In the genomic region with DNA sequence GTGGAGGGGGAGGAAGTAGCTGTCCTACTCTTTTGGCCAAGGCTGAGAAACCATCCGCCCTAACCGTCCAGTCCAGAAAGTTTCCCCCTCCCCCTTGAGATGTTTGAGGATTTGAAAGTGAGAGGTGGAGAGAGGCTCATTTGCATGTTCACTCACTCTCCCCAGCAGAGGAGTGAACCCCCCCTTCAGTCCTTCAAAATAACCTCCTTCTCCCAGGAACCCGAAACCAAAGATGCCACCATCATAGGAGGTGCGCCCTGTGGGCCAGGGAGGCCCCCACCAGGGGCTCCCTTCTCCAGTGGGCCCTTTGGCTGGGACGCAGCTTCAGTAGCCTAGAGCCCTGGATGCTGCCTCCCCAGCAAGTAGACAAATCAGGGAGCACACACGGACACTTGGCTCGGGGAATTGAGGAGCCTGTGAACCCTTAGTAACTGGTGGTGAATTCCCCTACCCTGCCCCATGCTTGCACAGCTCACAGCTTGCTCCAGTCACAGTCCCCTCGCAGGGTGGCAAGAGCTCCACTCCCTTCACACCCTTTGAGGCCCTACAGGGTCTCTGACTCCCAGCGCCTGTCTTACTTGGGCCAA, we compare ENCODE assay signal across 9 cellular contexts. TPM values are rescaled to one million over a fixed set of nuclear protein-coding genes. Genes with fewer than 3 reads are reported as not detected.
DNase-seq lines count a peak whose midpoint lies in the region; ATAC-seq and TF ChIP-seq lines count a peak whose summit lies in the region.
"Had no signal": no experiment of that assay in that cellular context is flagged by ENCODE, and none has a peak within 500 bp of the region (broad histone marks: within the 10 kb centered on the region; RNA-seq: fewer than 3 reads in every experiment).

No MANE protein-coding gene starts in this region.

- CTCF ChIA-PET in activated B cell treated with CpG ODN at 0.5 μM for 24 hours (lab: Charles Lee), result interaction anchor here (1.4 to 1.6 kb wide), 2 partner anchors 25 to 36 kb away, joined by 3 to 15 read pairs; no protein-coding TSS in a partner anchor

- H3K4me1 ChIP-seq in heart left ventricle, result peaks cover 0 to 88% (median 15%) of the 10 kb centered on the region in 12 donors
- H3K4me1 ChIP-seq in thymus (ENCODE audit: control insufficient read depth, insufficient read depth, low read length), result peaks cover 30% of the 10 kb centered on the region
- peaks cover 0 to 37% of the 10 kb centered on the region in 2 donors for H3K4me1 ChIP-seq in right atrium auricular region

- peaks cover 4% of the 10 kb centered on the region for H3K36me3 Mint-ChIP-seq in activated B cell treated with CpG ODN at 0.5 μM for 24 hours (ENCODE audit: low read depth)

- H3K4me1 Mint-ChIP-seq in activated B cell treated with CpG ODN at 0.5 μM for 24 hours, result peaks cover 75% of the 10 kb centered on the region

- no peak for TF ChIP-seq POLR2A in heart left ventricle (IDR thresholded peaks at IDR 0.05)

- DNase-seq in heart left ventricle, result peak in 1 of 5 donors; percentile 18
- no peak for DNase-seq in left ventricle myocardium superior
- DNase-seq in activated B cell treated with CpG ODN at 0.5 μM for 24 hours, result no peak
- DNase-seq in NCI-H524 (lab: John Stamatoyannopoulos, UW), result no peak
- no peak for DNase-seq in right atrium auricular region (ENCODE audit: low spot score)
- DNase-seq in HuH-7 (ENCODE audit: low spot score), result no peak
- DNase-seq: COR-L47 had no signal

- no peaks in the 10 kb centered on the region for H3K27me3 Mint-ChIP-seq in activated B cell treated with CpG ODN at 0.5 μM for 24 hours

- H3K27ac Mint-ChIP-seq in activated B cell treated with CpG ODN at 0.5 μM for 24 hours, result peak overlapping the region; percentile 89

- no peaks in the 10 kb centered on the region for H3K27me3 ChIP-seq in heart left ventricle
- no peaks in the 10 kb centered on the region for H3K27me3 ChIP-seq in thymus (ENCODE audit: control insufficient read depth, insufficient read depth)
- H3K27me3 ChIP-seq in right atrium auricular region, result no peaks in the 10 kb centered on the region

- no peak for ATAC-seq in heart left ventricle
- no peak for ATAC-seq in left ventricle myocardium superior
- ATAC-seq in HG02973 (IDR thresholded peaks at IDR 0.05; ENCODE audit: unreplicated experiment), result peak; percentile 42
- peak; percentile 40 for ATAC-seq in activated B cell treated with CpG ODN at 0.5 μM for 24 hours (ENCODE audit: low read depth)

- TF ChIP-seq CTCF in heart left ventricle (IDR thresholded peaks at IDR 0.05) (no peak), activated B cell treated with CpG ODN at 0.5 μM for 24 hours (IDR thresholded peaks at IDR 0.05) (no peak), right atrium auricular region (IDR thresholded peaks at IDR 0.05) (no peak)

- no peaks in the 10 kb centered on the region for H3K36me3 ChIP-seq in heart left ventricle
- H3K36me3 ChIP-seq in thymus (ENCODE audit: control insufficient read depth, insufficient read depth), result peaks cover 4% of the 10 kb centered on the region
- no peaks in the 10 kb centered on the region for H3K36me3 ChIP-seq in right atrium auricular region

- POLR2A ChIA-PET in activated B cell treated with CpG ODN at 0.5 μM for 24 hours (lab: Charles Lee), result interaction anchor here (0.5 to 4.4 kb wide), 12 partner anchors 8 to 153 kb away, joined by 3 to 37 read pairs (median 5); a partner anchor contains a TSS

- H3K9me3 ChIP-seq in heart left ventricle (no peaks in the 10 kb centered on the region), thymus (ENCODE audit: control insufficient read depth) (no peaks in the 10 kb centered on the region), right atrium auricular region (no peaks in the 10 kb centered on the region)

- intact Hi-C loops in heart left ventricle (cut with DNase I), result loop anchor here in 4 of 10 donors (5.0 kb wide), 3 partner anchors 33 to 108 kb away; no protein-coding TSS in a partner anchor
- intact Hi-C loops in left ventricle myocardium superior (cut with micrococcal nuclease), result loop anchor here (10.0 kb wide), 1 partner anchor 110 kb away; no protein-coding TSS in a partner anchor
- intact Hi-C loops in activated B cell treated with CpG ODN at 0.5 μM for 24 hours (cut with micrococcal nuclease), result loop anchor here (1.0 to 2.0 kb wide), 3 partner anchors 8 to 99 kb away; a partner anchor contains a TSS

- H3K4me3 Mint-ChIP-seq in activated B cell treated with CpG ODN at 0.5 μM for 24 hours, result peak overlapping the region; percentile 75

- WGBS in heart left ventricle, 4 donors, result 73 to 81% (median 77%) methylated on average over 9 of the region's 9 CpGs
- WGBS in thymus, result 71% methylated on average over 9 of the region's 9 CpGs

- H3K9me3 Mint-ChIP-seq in activated B cell treated with CpG ODN at 0.5 μM for 24 hours, result no peaks in the 10 kb centered on the region

- H3K4me3 ChIP-seq in heart left ventricle (peak overlapping the region in 1 of 12 donors; percentile 50), thymus (ENCODE audit: low read length) (peak overlapping the region; percentile 50), right atrium auricular region (no peak overlapping the region)

- peak overlapping the region; percentile 5 to 89 (median 42) for H3K27ac ChIP-seq in heart left ventricle
- peak overlapping the region; percentile 19 for H3K27ac ChIP-seq in thymus (ENCODE audit: low read depth)
- no peak overlapping the region for H3K27ac ChIP-seq in right atrium auricular region

RNA-seq across cellular contexts. Expression of a gene that starts 25.6 kb away (rescaled TPM):
- total RNA-seq in heart left ventricle (10 to 100 TPM in 1 of 9 donors, 1 to 10 TPM in 8; 1.8 to 13.7 (median 3.2) TPM), left ventricle myocardium superior (2.3 TPM), activated B cell treated with CpG ODN at 0.5 μM for 24 hours (32.4 and 33.0 TPM in 2 replicates), right atrium auricular region (1 to 10 TPM; 4.1 to 8.6 TPM)
- polyA plus RNA-seq in heart left ventricle (1 to 10 TPM; 1.3 to 5.3 TPM), thymus (7.2 TPM)

Comparison
In these comparisons a context has a peak if more than half of its experiments do, and no peak if none do; other contexts are left out.
1. H3K27ac ChIP-seq: peak in heart left ventricle (12 of 12) and thymus (single experiment); none in right atrium auricular region (0 of 2).
2. ATAC-seq: peak in HG02973 (single experiment) and activated B cell treated with CpG ODN at 0.5 μM for 24 hours (single experiment); none in heart left ventricle (0 of 4) and left ventricle myocardium superior (single experiment).